ENCODE assay signal across 8 cellular contexts in the genomic region with DNA sequence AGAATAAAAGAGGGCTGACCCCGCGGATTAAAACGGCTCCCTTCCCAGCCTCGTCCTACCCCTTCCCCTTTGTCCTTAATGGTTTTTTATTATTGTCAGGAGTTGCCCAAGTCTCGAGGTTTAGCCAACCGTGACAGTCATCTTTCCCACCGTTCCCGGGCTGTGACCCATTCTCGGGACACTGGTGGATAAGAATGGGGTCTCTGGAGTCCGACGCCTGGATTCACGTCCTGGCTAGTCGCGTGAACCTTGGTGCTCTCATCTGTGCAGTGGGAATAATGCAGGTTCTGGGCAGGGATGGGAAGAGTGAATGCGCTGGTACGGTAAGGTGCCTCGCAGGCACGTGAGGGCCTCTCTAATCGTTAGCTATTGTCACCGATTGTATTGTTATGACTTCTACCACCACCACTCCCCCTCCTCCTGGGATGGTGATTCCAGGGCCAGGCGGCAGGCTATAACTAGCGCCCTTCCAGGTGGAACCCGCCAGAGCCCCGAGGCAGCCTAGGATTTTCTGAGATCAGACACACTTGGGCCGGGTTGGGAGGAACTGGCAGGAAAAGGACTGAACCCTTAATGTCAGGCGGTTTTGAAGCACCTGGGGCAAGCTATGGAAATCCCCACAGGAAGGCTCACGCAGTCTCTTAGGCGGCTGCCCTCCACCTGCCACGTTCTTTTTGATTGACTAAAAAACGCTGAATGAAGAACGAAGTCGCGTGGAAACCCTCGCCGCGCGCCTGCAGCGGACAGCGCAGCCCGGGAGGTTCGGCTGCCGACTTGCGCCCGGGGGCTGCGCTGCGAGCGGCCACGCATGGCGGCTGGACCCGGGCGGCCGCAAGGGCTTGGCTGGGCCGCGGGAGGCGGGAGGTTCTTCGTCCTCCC. TPM values are rescaled to one million over a fixed set of nuclear protein-coding genes. Genes with fewer than 3 reads are reported as not detected.
DNase-seq lines count a peak whose midpoint lies in the region; ATAC-seq, FAIRE-seq and TF ChIP-seq lines count a peak whose summit lies in the region.

No MANE protein-coding gene starts in this region.

- H3K27ac Mint-ChIP-seq in activated CD4-positive, alpha-beta T cell treated with anti-CD3 and anti-CD28 coated beads, Interleukin-2, amount 10 ng/mL, durations not matched to agents 24 days and 14 days = peak overlapping the region; percentile 79

- BruUV-seq in endothelial cell of umbilical vein (replicated peaks; lab: Mats Ljungman, UMichigan) = no TSS peak

- H3K27me3 Mint-ChIP-seq in activated CD4-positive, alpha-beta T cell treated with anti-CD3 and anti-CD28 coated beads, Interleukin-2, amount 10 ng/mL, durations not matched to agents 24 days and 14 days = peaks cover 4% of the 10 kb centered on the region

- POLR2A ChIA-PET in endothelial cell of umbilical vein (lab: Charles Lee) = no interaction called here

- no peak overlapping the region for H2BK120ac ChIP-seq in trophoblast cell (ENCODE audit: insufficient read depth, low read length, poor library complexity)

- H3K79me1 ChIP-seq in trophoblast cell (ENCODE audit: low read length) = peaks cover 8% of the 10 kb centered on the region

- H3K9me3 Mint-ChIP-seq in activated CD4-positive, alpha-beta T cell treated with anti-CD3 and anti-CD28 coated beads, Interleukin-2, amount 10 ng/mL, durations not matched to agents 24 days and 14 days = no peaks in the 10 kb centered on the region

- no peak for ATAC-seq in HG03342 (IDR thresholded peaks at IDR 0.05; ENCODE audit: unreplicated experiment)
- no peak for ATAC-seq in HG02970 (IDR thresholded peaks at IDR 0.05; ENCODE audit: low FRiP score, unreplicated experiment)

- H3K9ac ChIP-seq in endothelial cell of umbilical vein (replicated peaks; ENCODE audit: extremely low read depth, insufficient read depth, low read length) = no peak overlapping the region
- peak overlapping the region; percentile 13 for H3K9ac ChIP-seq in trophoblast cell (ENCODE audit: low read length)

- H3K4me3 Mint-ChIP-seq in activated CD4-positive, alpha-beta T cell treated with anti-CD3 and anti-CD28 coated beads, Interleukin-2, amount 10 ng/mL, durations not matched to agents 24 days and 14 days = peak overlapping the region; percentile 91

- H3K4me3 ChIP-seq in GM06990 (replicated peaks; ENCODE audit: low read depth, low read length) (peak overlapping the region; percentile 37; the same call in 1 of the 2 replicates), endothelial cell of umbilical vein (replicated peaks in 1 of 3; ENCODE audit: insufficient read depth in 1 of 3, low read depth in 1 of 3, low read length in 3 of 3) (no peak overlapping the region), trophoblast cell (ENCODE audit: low read depth, low read length) (peak overlapping the region; percentile 60)

- H2BK12ac ChIP-seq in trophoblast cell (ENCODE audit: low read length) = no peak overlapping the region

- H3K18ac ChIP-seq in trophoblast cell (ENCODE audit: low read length) = no peak overlapping the region

- DNase-seq in GM06990 (ENCODE audit: extremely low read depth, insufficient read length) (no peak), endothelial cell of umbilical vein (ENCODE audit: low read depth, low spot score) (no peak), trophoblast cell (peak; percentile 58 to 61), NCI-H1930 (lab: John Stamatoyannopoulos, UW) (no peak), SK-N-DZ (ENCODE audit: low spot score) (no peak)
- peak; percentile 83 for DNase-seq in activated CD4-positive, alpha-beta T cell treated with anti-CD3 and anti-CD28 coated beads, Interleukin-2, amount 10 ng/mL, durations not matched to agents 24 days and 14 days

- H3K4ac ChIP-seq in trophoblast cell (ENCODE audit: low read depth, low read length) = no peak overlapping the region

- H4K20me1 ChIP-seq in endothelial cell of umbilical vein (replicated peaks; ENCODE audit: control insufficient read depth, extremely low read depth, insufficient read depth, low read length) = no peaks in the 10 kb centered on the region

- CTCF ChIA-PET in endothelial cell of umbilical vein (lab: Charles Lee) = interaction anchor here (1.2 to 2.2 kb wide), 3 partner anchors 867 to 1274 kb away, joined by 3 to 13 read pairs (median 11); no protein-coding TSS in a partner anchor

- no peaks in the 10 kb centered on the region for H3K9me1 ChIP-seq in endothelial cell of umbilical vein (replicated peaks; ENCODE audit: control insufficient read depth, extremely low read depth, insufficient read depth, low read length)

- H3K23ac ChIP-seq in trophoblast cell (ENCODE audit: low read length) = peak overlapping the region; percentile 9

- H3K27ac ChIP-seq in endothelial cell of umbilical vein (ENCODE audit: insufficient read depth, low read depth, low read length) (no peak overlapping the region), trophoblast cell (ENCODE audit: low read depth, low read length) (no peak overlapping the region)

- H4K12ac ChIP-seq in trophoblast cell (ENCODE audit: low read depth, low read length) = no peak overlapping the region

- no peak overlapping the region for H2BK5ac ChIP-seq in trophoblast cell (ENCODE audit: low read depth, low read length, poor library complexity)

- no peak overlapping the region for H3K14ac ChIP-seq in trophoblast cell (ENCODE audit: low read length)

- no peak overlapping the region for H2AK5ac ChIP-seq in trophoblast cell (ENCODE audit: low read length)

- H3K36me3 ChIP-seq in GM06990 (ENCODE audit: control insufficient read depth, insufficient read depth, low read length) (no peaks in the 10 kb centered on the region), endothelial cell of umbilical vein (ENCODE audit: control insufficient read depth in 2 of 2, extremely low read depth in 1 of 2, insufficient read depth in 2 of 2, low read length in 2 of 2) (no peaks in the 10 kb centered on the region), trophoblast cell (ENCODE audit: control insufficient read depth in 1 of 2, insufficient read depth in 2 of 2, low read length in 2 of 2) (no peaks in the 10 kb centered on the region)

- no peak for FAIRE-seq in endothelial cell of umbilical vein (lab: Jason Lieb, UNC)

- H3K79me2 ChIP-seq in endothelial cell of umbilical vein (ENCODE audit: control insufficient read depth, insufficient read depth, low read length) = no peaks in the 10 kb centered on the region
- peaks cover 7% of the 10 kb centered on the region for H3K79me2 ChIP-seq in trophoblast cell (ENCODE audit: control insufficient read depth, insufficient read depth, low read length, poor library complexity)

- H3K27me3 ChIP-seq in GM06990 (replicated peaks; ENCODE audit: control insufficient read depth, insufficient read depth, low read length) = no peaks in the 10 kb centered on the region; the same call in none of the 2 replicates
- H3K27me3 ChIP-seq in endothelial cell of umbilical vein (ENCODE audit: control insufficient read depth in 2 of 2, insufficient read depth in 2 of 2, low read length in 2 of 2) = peaks cover 49 to 89% of the 10 kb centered on the region in 2 experiments
- H3K27me3 ChIP-seq in trophoblast cell (ENCODE audit: insufficient read depth, low read length) = peaks cover 26% of the 10 kb centered on the region

- H3K4me1 ChIP-seq in endothelial cell of umbilical vein (ENCODE audit: control insufficient read depth, extremely low read depth, insufficient read depth, low read length) (peaks cover 21% of the 10 kb centered on the region), trophoblast cell (ENCODE audit: control insufficient read depth in 1 of 2, insufficient read depth in 2 of 2, low read length in 2 of 2) (peaks cover 11 to 29% of the 10 kb centered on the region in 2 experiments)

- H3K9me3 ChIP-seq in endothelial cell of umbilical vein (replicated peaks; ENCODE audit: control insufficient read depth, insufficient read depth, low read length) (no peaks in the 10 kb centered on the region), trophoblast cell (ENCODE audit: insufficient read depth, low read depth, low read length) (no peaks in the 10 kb centered on the region)

- TF ChIP-seq POLR2A in endothelial cell of umbilical vein (IDR thresholded peaks at IDR 0.05; ENCODE audit: low read depth, low read length) = no peak

- intact Hi-C loops in activated CD4-positive, alpha-beta T cell treated with anti-CD3 and anti-CD28 coated beads, Interleukin-2, amount 10 ng/mL, durations not matched to agents 24 days and 14 days (cut with micrococcal nuclease) = loop anchor here (5.0 to 10.0 kb wide), 4 partner anchors 99 to 966 kb away; no protein-coding TSS in a partner anchor
- intact Hi-C loops in endothelial cell of umbilical vein (cut with micrococcal nuclease) = loop anchor here (2.0 to 10.0 kb wide), 4 partner anchors 241 to 1273 kb away; no protein-coding TSS in a partner anchor

- H3K36me3 Mint-ChIP-seq in activated CD4-positive, alpha-beta T cell treated with anti-CD3 and anti-CD28 coated beads, Interleukin-2, amount 10 ng/mL, durations not matched to agents 24 days and 14 days (ENCODE audit: low read depth) = peaks cover 24% of the 10 kb centered on the region

- peaks cover 56% of the 10 kb centered on the region for H3K4me1 Mint-ChIP-seq in activated CD4-positive, alpha-beta T cell treated with anti-CD3 and anti-CD28 coated beads, Interleukin-2, amount 10 ng/mL, durations not matched to agents 24 days and 14 days

- dilution Hi-C loops in endothelial cell of umbilical vein (cut with MboI; ENCODE audit: extremely low pct_ligation_motif_present, low sequenced_read_pairs) = no loop called here

- no CpG with 5 or more reads among the region's 56 CpGs for WGBS in trophoblast cell (ENCODE audit: extremely low coverage, insufficient coverage, insufficient read length)

- TF ChIP-seq CTCF in GM06990 (IDR thresholded peaks at IDR 0.05; ENCODE audit: insufficient read depth, low read length, poor library complexity, severe bottlenecking) (no peak), endothelial cell of umbilical vein (IDR thresholded peaks at IDR 0.05; ENCODE audit: extremely low read depth in 1 of 2, insufficient read depth in 1 of 2, low read depth in 1 of 2, low read length in 2 of 2) (no peak)

- no peak overlapping the region for H4K91ac ChIP-seq in trophoblast cell (ENCODE audit: low read depth, low read length)

- H4K8ac ChIP-seq in trophoblast cell (ENCODE audit: low read depth, low read length) = no peak overlapping the region

- H2AFZ ChIP-seq in endothelial cell of umbilical vein (ENCODE audit: low read depth, low read length) = no peak overlapping the region
- H2AFZ ChIP-seq in trophoblast cell (ENCODE audit: insufficient read depth, low read length, poor library complexity) = no peak overlapping the region

- H3K4me2 ChIP-seq in endothelial cell of umbilical vein (ENCODE audit: insufficient read depth, low read length) (no peak overlapping the region), trophoblast cell (ENCODE audit: low read length) (peak overlapping the region; percentile 99)

RNA-seq across cellular contexts. Expression of gene HS3ST3B1, which starts 2.7 kb away (rescaled TPM):
- 19.6 and 20.8 TPM in 2 replicates for total RNA-seq in activated CD4-positive, alpha-beta T cell treated with anti-CD3 and anti-CD28 coated beads, Interleukin-2, amount 10 ng/mL, durations not matched to agents 24 days and 14 days
- not detected in 2 replicates for total RNA-seq in endothelial cell of umbilical vein
- not detected in 2 replicates for polyA plus RNA-seq in endothelial cell of umbilical vein
- polyA plus RNA-seq in endothelial cell of umbilical vein (2011; cell fraction: cytosol; rRNA removed) = not detected in 2 replicates
- polyA plus RNA-seq in endothelial cell of umbilical vein (2011; cell fraction: nucleus; rRNA removed) = not detected in 2 replicates
- not detected in 2 replicates for polyA plus RNA-seq in endothelial cell of umbilical vein (2012)
- 0.12 TPM in 1 of 2 replicates, not detected in the other for polyA minus RNA-seq in endothelial cell of umbilical vein
- not detected for polyA minus RNA-seq in endothelial cell of umbilical vein (2011; cell fraction: cytosol; rRNA and poly(A)+ RNA removed)
- not detected in 2 replicates for polyA minus RNA-seq in endothelial cell of umbilical vein (2011; cell fraction: nucleus; rRNA and poly(A)+ RNA removed)
- polyA plus RNA-seq in trophoblast cell (2013) = 8.0 and 9.1 TPM in 2 replicates
- polyA plus RNA-seq in SK-N-DZ (2014; cell fraction: cytosol; rRNA removed) = 0.18 TPM in 1 of 2 replicates, not detected in the other
- 0.05 and 0.18 TPM in 2 replicates for polyA plus RNA-seq in SK-N-DZ (2014; cell fraction: nucleus; rRNA removed)

Comparison
In these comparisons a context has a peak if more than half of its experiments do, and no peak if none do; other contexts are left out.
1. DNase-seq: peak in activated CD4-positive, alpha-beta T cell treated with anti-CD3 and anti-CD28 coated beads, Interleukin-2, amount 10 ng/mL, durations not matched to agents 24 days and 14 days (single experiment) and trophoblast cell (2 of 2); none in GM06990 (single experiment), endothelial cell of umbilical vein (single experiment), NCI-H1930 (0 of 2) and SK-N-DZ (single experiment).
2. H3K4me3 ChIP-seq: peak in GM06990 (single experiment) and trophoblast cell (single experiment); none in endothelial cell of umbilical vein (0 of 3).
3. RNA of gene HS3ST3B1, which starts 2.7 kb away (total RNA-seq): 19.6 to 20.8 TPM in activated CD4-positive, alpha-beta T cell treated with anti-CD3 and anti-CD28 coated beads, Interleukin-2, amount 10 ng/mL, durations not matched to agents 24 days and 14 days; not detected in endothelial cell of umbilical vein; every median in the first group is over 10 times any median in the second.